In the genomic region with DNA sequence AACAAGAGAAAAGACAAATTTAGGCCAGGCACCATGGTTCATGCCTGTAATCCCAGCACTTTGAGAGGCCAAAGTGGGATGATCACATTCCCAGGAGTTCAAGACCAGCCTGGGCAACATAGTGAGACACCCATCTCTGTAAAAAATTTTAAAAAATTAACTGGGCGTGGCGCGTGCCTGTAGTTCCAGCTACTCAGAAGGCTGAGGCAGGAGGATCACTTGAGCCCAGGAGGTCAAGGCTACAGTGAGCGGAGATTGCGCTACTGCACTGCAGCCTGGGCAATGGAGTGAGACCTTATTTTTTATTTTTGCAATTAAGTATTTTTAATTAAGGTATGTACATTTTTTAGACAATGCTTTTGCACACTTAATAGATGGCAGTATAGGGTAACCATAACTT, we compare ENCODE assay signal across 1 cellular context.
TF ChIP-seq lines count a peak whose summit lies in the region.

No MANE protein-coding gene starts in this region.

TF ChIP-seq in IMR-90, 13 proteins besides CTCF, POLR2A, EP300 and RAD21:
- no peak for TF ChIP-seq CEBPB (IDR thresholded peaks at IDR 0.05; ENCODE audit: low read depth, low read length)
- TF ChIP-seq SMC3 (IDR thresholded peaks at IDR 0.05; ENCODE audit: low read depth, low read length): no peak
- no peak for TF ChIP-seq MXI1 (IDR thresholded peaks at IDR 0.05; ENCODE audit: borderline replicate concordance, low read depth, low read length)
- TF ChIP-seq MAZ (IDR thresholded peaks at IDR 0.05; ENCODE audit: borderline replicate concordance, low read depth, low read length): no peak
- TF ChIP-seq RCOR1 (IDR thresholded peaks at IDR 0.05; ENCODE audit: insufficient replicate concordance, low read length): no peak
- no peak for TF ChIP-seq NFE2L2 (IDR thresholded peaks at IDR 0.05; ENCODE audit: low read depth, low read length)
- TF ChIP-seq, protein P1, sequence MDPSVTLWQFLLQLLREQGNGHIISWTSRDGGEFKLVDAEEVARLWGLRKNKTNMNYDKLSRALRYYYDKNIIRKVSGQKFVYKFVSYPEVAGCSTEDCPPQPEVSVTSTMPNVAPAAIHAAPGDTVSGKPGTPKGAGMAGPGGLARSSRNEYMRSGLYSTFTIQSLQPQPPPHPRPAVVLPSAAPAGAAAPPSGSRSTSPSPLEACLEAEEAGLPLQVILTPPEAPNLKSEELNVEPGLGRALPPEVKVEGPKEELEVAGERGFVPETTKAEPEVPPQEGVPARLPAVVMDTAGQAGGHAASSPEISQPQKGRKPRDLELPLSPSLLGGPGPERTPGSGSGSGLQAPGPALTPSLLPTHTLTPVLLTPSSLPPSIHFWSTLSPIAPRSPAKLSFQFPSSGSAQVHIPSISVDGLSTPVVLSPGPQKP (IDR thresholded peaks at IDR 0.05; ENCODE audit: borderline replicate concordance, low read depth, low read length): no peak
- TF ChIP-seq, protein P2, sequence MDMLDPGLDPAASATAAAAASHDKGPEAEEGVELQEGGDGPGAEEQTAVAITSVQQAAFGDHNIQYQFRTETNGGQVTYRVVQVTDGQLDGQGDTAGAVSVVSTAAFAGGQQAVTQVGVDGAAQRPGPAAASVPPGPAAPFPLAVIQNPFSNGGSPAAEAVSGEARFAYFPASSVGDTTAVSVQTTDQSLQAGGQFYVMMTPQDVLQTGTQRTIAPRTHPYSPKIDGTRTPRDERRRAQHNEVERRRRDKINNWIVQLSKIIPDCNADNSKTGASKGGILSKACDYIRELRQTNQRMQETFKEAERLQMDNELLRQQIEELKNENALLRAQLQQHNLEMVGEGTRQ (IDR thresholded peaks at IDR 0.05; ENCODE audit: low read depth, low read length): no peak
- TF ChIP-seq MAFK (IDR thresholded peaks at IDR 0.05; ENCODE audit: low read depth, low read length): no peak
- no peak for TF ChIP-seq RFX5 (IDR thresholded peaks at IDR 0.05; ENCODE audit: low read depth, low read length)
- TF ChIP-seq CHD1 (IDR thresholded peaks at IDR 0.05; ENCODE audit: low read depth, low read length): no peak
- no peak for TF ChIP-seq FOS (IDR thresholded peaks at IDR 0.05; ENCODE audit: low read depth, low read length)
- no peak for TF ChIP-seq BHLHE40 (IDR thresholded peaks at IDR 0.05; ENCODE audit: low read depth, low read length)
